In genomic region chr1:10128081-10128765, GRCh38 we compare ENCODE assay signal across 27 cellular contexts.
A peak's percentile ranks its signal among the peaks of the same experiment; 100 is the strongest.
DNase-seq lines count a peak whose midpoint lies in the region; ATAC-seq and TF ChIP-seq lines count a peak whose summit lies in the region.
"Had no signal": no experiment of that assay in that cellular context is flagged by ENCODE, and none has a peak within 500 bp of the region (broad histone marks: within the 10 kb centered on the region; RNA-seq: fewer than 3 reads in every experiment).

No MANE protein-coding gene starts in this region.

- TF ChIP-seq EP300 in esophagus muscularis mucosa (IDR thresholded peaks at IDR 0.05), result no peak
- no peak for TF ChIP-seq EP300 in suprapubic skin (IDR thresholded peaks at IDR 0.05)

- H3K4me3 ChIP-seq in esophagus muscularis mucosa, result no peak overlapping the region
- H3K4me3 ChIP-seq in stomach smooth muscle (ENCODE audit: low read length in 2 of 2), result no peak overlapping the region
- no peak overlapping the region for H3K4me3 ChIP-seq in suprapubic skin
- H3K4me3 ChIP-seq: BLaER1, body of pancreas, prostate gland, SJSA1, transverse colon had no signal

- H3K4me1 ChIP-seq in esophagus muscularis mucosa (peaks cover 0 to 22% (median 16%) of the 10 kb centered on the region in 4 donors), stomach smooth muscle (ENCODE audit: control insufficient read depth, insufficient read depth, low read length) (no peaks in the 10 kb centered on the region), suprapubic skin (no peaks in the 10 kb centered on the region)
- H3K4me1 ChIP-seq: BLaER1, body of pancreas, prostate gland, transverse colon had no signal

- CTCF ChIA-PET in T-cell (lab: Charles Lee), result no interaction called here

- no peak for ATAC-seq in HG03521 (IDR thresholded peaks at IDR 0.05; ENCODE audit: unreplicated experiment)
- ATAC-seq in T-cell (replicated peaks in 1 of 4), result no peak
- ATAC-seq: body of pancreas had no signal

- no peak overlapping the region for H3K9ac ChIP-seq in stomach smooth muscle (ENCODE audit: low read length in 2 of 2)
- H3K9ac ChIP-seq: BLaER1 had no signal

- H3K36me3 Mint-ChIP-seq in mesothelial cell of epicardium (peaks cover 17% of the 10 kb centered on the region), T-cell (peaks cover 24% of the 10 kb centered on the region)

- H3K27ac Mint-ChIP-seq in mesothelial cell of epicardium (peak overlapping the region; percentile 73), T-cell (no peak overlapping the region)
- H3K27ac Mint-ChIP-seq: activated CD4-positive, alpha-beta memory T cell treated with anti-CD3 and anti-CD28 coated beads, Interleukin-2, amount 10 ng/mL, durations not matched to agents 7 days and 5 days; IgD-negative memory B cell; memory B cell; T-helper 1 cell treated with Interleukin-12 subunit alpha and Interleukin-12 subunit beta and Interleukin-4 antibody, amounts not matched to agents 30 μg/mL and 1 μg/mL, for 36 hours had no signal

- peaks cover 6% of the 10 kb centered on the region for H3K4me1 Mint-ChIP-seq in mesothelial cell of epicardium
- H3K4me1 Mint-ChIP-seq in T-cell, result no peaks in the 10 kb centered on the region
- H3K4me1 Mint-ChIP-seq: activated CD4-positive, alpha-beta memory T cell treated with anti-CD3 and anti-CD28 coated beads, Interleukin-2, amount 10 ng/mL, durations not matched to agents 7 days and 5 days; IgD-negative memory B cell; memory B cell had no signal

- peak; percentile 45 for DNase-seq in SK-MEL-5 (ENCODE audit: low read depth, low spot score)
- no peak for DNase-seq in esophagus muscularis mucosa (ENCODE audit: extremely low spot score)
- no peak for DNase-seq in mesothelial cell of epicardium (ENCODE audit: low spot score in 2 of 2, unreplicated experiment in 2 of 2)
- no peak for DNase-seq in suprapubic skin (ENCODE audit: low spot score in 2 of 2)
- DNase-seq in MV-4-11 (lab: John Stamatoyannopoulos, UW), result no peak
- DNase-seq in T-cell, result no peak
- DNase-seq: ACHN; activated CD4-positive, alpha-beta memory T cell treated with anti-CD3 and anti-CD28 coated beads, Interleukin-2, amount 10 ng/mL, durations not matched to agents 7 days and 5 days; activated CD4-positive, CD25-positive, alpha-beta regulatory T cell treated with anti-CD3 and anti-CD28 coated beads, Interleukin-2, amount 50 U/mL, for 72 hours; activated gamma-delta T cell; body of pancreas; COR-L47; DMS53; effector CD4-positive, alpha-beta T cell; NCI-H446 treated with DMSO at 0.1 percent for 48 hours; NCI-H82; stimulated activated naive CD4-positive, alpha-beta T cell treated with Interleukin-2 at 50 U/mL for 16 hours; transverse colon had no signal

- POLR2A ChIA-PET in T-cell (lab: Charles Lee), result interaction anchor here in 1 of 2 donors (0.5 kb wide), 1 partner anchor 18 kb away, joined by 3 read pairs; no protein-coding TSS in a partner anchor

- WGBS in esophagus muscularis mucosa, result 62% methylated on average over 9 of the region's 9 CpGs
- 74% methylated on average over 9 of the region's 9 CpGs for WGBS in suprapubic skin

- H3K9me3 ChIP-seq in esophagus muscularis mucosa (no peaks in the 10 kb centered on the region), stomach smooth muscle (ENCODE audit: control insufficient read depth in 2 of 2, low read length in 2 of 2) (no peaks in the 10 kb centered on the region), suprapubic skin (no peaks in the 10 kb centered on the region)
- H3K9me3 ChIP-seq: BLaER1, prostate gland, SJSA1, transverse colon had no signal

- in situ Hi-C loops in SK-MEL-5 (cut with HindIII; ENCODE audit: low pct_unique_long_range_greater_than_20kb, low sequenced_read_pairs), result no loop called here

- H3K27me3 Mint-ChIP-seq in mesothelial cell of epicardium (ENCODE audit: low read depth) (no peaks in the 10 kb centered on the region), T-cell (no peaks in the 10 kb centered on the region)
- H3K27me3 Mint-ChIP-seq: activated CD4-positive, alpha-beta memory T cell treated with anti-CD3 and anti-CD28 coated beads, Interleukin-2, amount 10 ng/mL, durations not matched to agents 7 days and 5 days; IgD-negative memory B cell; memory B cell had no signal

- no peak for TF ChIP-seq CTCF in esophagus muscularis mucosa (IDR thresholded peaks at IDR 0.05)
- no peak for TF ChIP-seq CTCF in mesothelial cell of epicardium (IDR thresholded peaks at IDR 0.05; ENCODE audit: unreplicated experiment)
- no peak for TF ChIP-seq CTCF in suprapubic skin (IDR thresholded peaks at IDR 0.05)

- H3K9me3 Mint-ChIP-seq in mesothelial cell of epicardium, result no peaks in the 10 kb centered on the region
- no peaks in the 10 kb centered on the region for H3K9me3 Mint-ChIP-seq in T-cell
- H3K9me3 Mint-ChIP-seq: activated CD4-positive, alpha-beta memory T cell treated with anti-CD3 and anti-CD28 coated beads, Interleukin-2, amount 10 ng/mL, durations not matched to agents 7 days and 5 days; IgD-negative memory B cell; memory B cell; T-helper 1 cell treated with Interleukin-12 subunit alpha and Interleukin-12 subunit beta and Interleukin-4 antibody, amounts not matched to agents 30 μg/mL and 1 μg/mL, for 36 hours had no signal

- no peak for TF ChIP-seq POLR2A in esophagus muscularis mucosa (IDR thresholded peaks at IDR 0.05; ENCODE audit: low read depth)
- no peak for TF ChIP-seq POLR2A in suprapubic skin (IDR thresholded peaks at IDR 0.05)

- H3K27ac ChIP-seq in esophagus muscularis mucosa (replicated peaks in 1 of 4), result peak overlapping the region; percentile 3 to 57 (median 30)
- H3K27ac ChIP-seq in stomach smooth muscle (ENCODE audit: low read length), result peak overlapping the region; percentile 24
- no peak overlapping the region for H3K27ac ChIP-seq in suprapubic skin
- H3K27ac ChIP-seq: BLaER1, body of pancreas, epithelial cell of prostate, prostate gland, SJSA1 had no signal

- H3K4me3 Mint-ChIP-seq in mesothelial cell of epicardium (no peak overlapping the region), T-cell (no peak overlapping the region)
- H3K4me3 Mint-ChIP-seq: activated CD4-positive, alpha-beta memory T cell treated with anti-CD3 and anti-CD28 coated beads, Interleukin-2, amount 10 ng/mL, durations not matched to agents 7 days and 5 days; IgD-negative memory B cell; memory B cell; T-helper 1 cell treated with Interleukin-12 subunit alpha and Interleukin-12 subunit beta and Interleukin-4 antibody, amounts not matched to agents 30 μg/mL and 1 μg/mL, for 36 hours had no signal

- peaks cover 29 to 91% (median 61%) of the 10 kb centered on the region in 4 donors for H3K36me3 ChIP-seq in esophagus muscularis mucosa
- peaks cover 26 to 38% of the 10 kb centered on the region in 2 donors for H3K36me3 ChIP-seq in stomach smooth muscle (ENCODE audit: control insufficient read depth in 2 of 2, insufficient read depth in 2 of 2, low read length in 2 of 2)
- H3K36me3 ChIP-seq in suprapubic skin, result peaks cover 60% of the 10 kb centered on the region

- intact Hi-C loops in esophagus muscularis mucosa (cut with DNase I), result loop anchor here (10.0 kb wide), 1 partner anchor 63 kb away; no protein-coding TSS in a partner anchor

- H3K27me3 ChIP-seq in esophagus muscularis mucosa (no peaks in the 10 kb centered on the region), stomach smooth muscle (ENCODE audit: control insufficient read depth in 1 of 2, insufficient read depth in 2 of 2, low read length in 2 of 2) (no peaks in the 10 kb centered on the region), suprapubic skin (no peaks in the 10 kb centered on the region)
- H3K27me3 ChIP-seq: BLaER1, body of pancreas, SJSA1, transverse colon had no signal
